Comparison of ENCODE assay signal across 8 cellular contexts in genomic region chr12:4307593-4308333, GRCh38. TPM values are rescaled to one million over a fixed set of nuclear protein-coding genes. Genes with fewer than 3 reads are reported as not detected.
DNase-seq lines count a peak whose midpoint lies in the region; TF ChIP-seq lines count a peak whose summit lies in the region.

No MANE protein-coding gene starts in this region.

- peak; percentile 81 for DNase-seq in BE2C
- DNase-seq in H4 (ENCODE audit: low spot score), result peak; percentile 71
- DNase-seq in NCI-H460 (ENCODE audit: extremely low read depth, low read depth), result peak; percentile 66
- DNase-seq in astrocyte of the spinal cord (ENCODE audit: low read depth, low spot score), result peak; percentile 80
- peak; percentile 78 for DNase-seq in hepatic stellate cell (ENCODE audit: low spot score)
- DNase-seq in stimulated activated naive CD4-positive, alpha-beta T cell (lab: John Stamatoyannopoulos, UW), result no peak
- DNase-seq in activated naive CD4-positive, alpha-beta T cell (lab: John Stamatoyannopoulos, UW), result no peak

- H3K27me3 ChIP-seq in BE2C, result peaks cover 59% of the 10 kb centered on the region
- H3K27me3 ChIP-seq in rectal smooth muscle tissue (ENCODE audit: control insufficient read depth, insufficient read depth, low read length), result no peaks in the 10 kb centered on the region

- peak overlapping the region; percentile 31; the same call in 1 of the 2 replicates for H3K4me3 ChIP-seq in BE2C (ENCODE audit: low read depth, low read length)
- H3K4me3 ChIP-seq in astrocyte of the spinal cord (ENCODE audit: low read depth, low read length), result no peak overlapping the region
- H3K4me3 ChIP-seq in rectal smooth muscle tissue (ENCODE audit: low read length), result peak overlapping the region; percentile 14

- H3K36me3 ChIP-seq in BE2C (no peaks in the 10 kb centered on the region), rectal smooth muscle tissue (ENCODE audit: control insufficient read depth, insufficient read depth, low read length) (peaks cover 3% of the 10 kb centered on the region)

- TF ChIP-seq CTCF in BE2C (IDR thresholded peaks at IDR 0.05; ENCODE audit: low read depth, low read length), result peak; percentile 83
- TF ChIP-seq CTCF in astrocyte of the spinal cord (IDR thresholded peaks at IDR 0.05; ENCODE audit: low read depth, low read length), result peak; percentile 77

- H3K4me1 ChIP-seq in BE2C (no peaks in the 10 kb centered on the region), rectal smooth muscle tissue (ENCODE audit: control insufficient read depth, insufficient read depth, low read length) (peaks cover 18% of the 10 kb centered on the region)

- no peak overlapping the region for H3K9ac ChIP-seq in rectal smooth muscle tissue (ENCODE audit: low read length)

- in situ Hi-C loops in astrocyte of the spinal cord (cut with HindIII; ENCODE audit: low sequenced_read_pairs), result no loop called here

- H3K9me3 ChIP-seq in BE2C, result no peaks in the 10 kb centered on the region

- peak overlapping the region; percentile 38 for H3K27ac ChIP-seq in rectal smooth muscle tissue (ENCODE audit: low read depth, low read length)

RNA-seq across cellular contexts. Expression of gene TIGAR, which starts 13.2 kb away (rescaled TPM):
- 9.6 TPM for polyA plus RNA-seq in BE2C (2012; ENCODE audit: insufficient read depth, insufficient read length, low read depth)
- 8.0 and 15.4 TPM in 2 replicates for total RNA-seq in H4 (2014; rRNA removed; shearing (Covaris generic))
- 14.1 and 22.0 TPM in 2 replicates for total RNA-seq in NCI-H460 (2014; rRNA removed; shearing (Covaris generic))
- 5.1 and 13.1 TPM in 2 replicates for polyA plus RNA-seq in NCI-H460 (2014; cell fraction: nucleus; rRNA removed)

RNA-seq across cellular contexts. Expression of gene CCND2, which starts 34.2 kb away (rescaled TPM):
- polyA plus RNA-seq in BE2C (2012; ENCODE audit: insufficient read depth, insufficient read length, low read depth), result not detected
- 92.1 and 98.0 TPM in 2 replicates for total RNA-seq in H4 (2014; rRNA removed; shearing (Covaris generic))
- total RNA-seq in NCI-H460 (2014; rRNA removed; shearing (Covaris generic)), result 0.06 and 0.17 TPM in 2 replicates
- 0.07 TPM in 1 of 2 replicates, not detected in the other for polyA plus RNA-seq in NCI-H460 (2014; cell fraction: nucleus; rRNA removed)

Comparison
In these comparisons a context has a peak if more than half of its experiments do, and no peak if none do; other contexts are left out.
1. DNase-seq: peak in BE2C (single experiment), H4 (single experiment), NCI-H460 (single experiment), astrocyte of the spinal cord (single experiment) and hepatic stellate cell (single experiment); none in stimulated activated naive CD4-positive, alpha-beta T cell (0 of 6) and activated naive CD4-positive, alpha-beta T cell (0 of 4).
2. RNA of gene CCND2, which starts 34.2 kb away (total RNA-seq): 92.1 to 98.0 TPM in H4; 0.06 to 0.17 TPM in NCI-H460; every median in the first group is over 10 times any median in the second.